In genomic region chr7:85094046-85094720, GRCh38 we compare ENCODE assay signal across 1 cellular context.
TF ChIP-seq lines count a peak whose summit lies in the region.

No MANE protein-coding gene starts in this region.

TF ChIP-seq in IMR-90, 13 proteins besides CTCF, POLR2A, EP300 and RAD21:
- TF ChIP-seq BHLHE40 (IDR thresholded peaks at IDR 0.05; ENCODE audit: low read depth, low read length), result no peak
- TF ChIP-seq FOS (IDR thresholded peaks at IDR 0.05; ENCODE audit: low read depth, low read length), result no peak
- no peak for TF ChIP-seq USF2 (IDR thresholded peaks at IDR 0.05; ENCODE audit: low read depth, low read length)
- TF ChIP-seq RCOR1 (IDR thresholded peaks at IDR 0.05; ENCODE audit: insufficient replicate concordance, low read length), result no peak
- no peak for TF ChIP-seq SMC3 (IDR thresholded peaks at IDR 0.05; ENCODE audit: low read depth, low read length)
- TF ChIP-seq CEBPB (IDR thresholded peaks at IDR 0.05; ENCODE audit: low read depth, low read length), result no peak
- TF ChIP-seq MAFK (IDR thresholded peaks at IDR 0.05; ENCODE audit: low read depth, low read length), result no peak
- no peak for TF ChIP-seq CHD1 (IDR thresholded peaks at IDR 0.05; ENCODE audit: low read depth, low read length)
- TF ChIP-seq MXI1 (IDR thresholded peaks at IDR 0.05; ENCODE audit: borderline replicate concordance, low read depth, low read length), result no peak
- TF ChIP-seq RFX5 (IDR thresholded peaks at IDR 0.05; ENCODE audit: low read depth, low read length), result no peak
- no peak for TF ChIP-seq MAZ (IDR thresholded peaks at IDR 0.05; ENCODE audit: borderline replicate concordance, low read depth, low read length)
- no peak for TF ChIP-seq ELK1 (IDR thresholded peaks at IDR 0.05; ENCODE audit: borderline replicate concordance, low read depth, low read length)
- TF ChIP-seq NFE2L2 (IDR thresholded peaks at IDR 0.05; ENCODE audit: low read depth, low read length), result no peak
